ENCODE assay signal across 30 cellular contexts in the genomic region with DNA sequence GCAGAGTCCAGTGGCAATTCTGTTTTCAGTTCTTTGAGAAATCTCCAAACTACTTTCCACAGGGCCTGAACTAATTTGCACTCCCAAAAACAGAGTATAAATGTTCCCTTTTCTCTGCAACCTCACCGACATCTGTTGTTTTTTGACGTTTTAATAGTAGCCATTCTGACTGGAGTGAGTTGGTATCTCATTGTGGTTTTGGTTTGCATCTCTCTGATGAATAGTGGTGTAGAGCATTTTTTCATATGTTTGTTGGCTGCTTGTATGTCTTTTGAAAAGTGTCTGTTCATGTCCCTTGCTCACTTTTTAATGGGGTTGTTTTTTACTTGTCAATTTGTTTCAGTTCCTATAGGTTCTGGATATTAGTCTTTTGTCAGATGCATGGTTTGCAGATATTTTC.
"Had no signal": no experiment of that assay in that cellular context is flagged by ENCODE, and none has a peak within 500 bp of the region (broad histone marks: within the 10 kb centered on the region; RNA-seq: fewer than 3 reads in every experiment).

No MANE protein-coding gene starts in this region.

- H2AFZ ChIP-seq: parathyroid adenoma had no signal

- H3K27ac ChIP-seq: cardiac muscle cell, foreskin keratinocyte, parathyroid adenoma, psoas muscle, stomach, suprapubic skin, tibial nerve had no signal

- H3K36me3 ChIP-seq: cardiac muscle cell, stomach, suprapubic skin, tibial nerve had no signal

- H3K27ac Mint-ChIP-seq: activated CD8-positive, alpha-beta memory T cell treated with anti-CD3 and anti-CD28 coated beads, Interleukin-2, amount 10 ng/mL, durations not matched to agents 7 days and 5 days; activated CD8-positive, alpha-beta T cell treated with anti-CD3 and anti-CD28 coated beads, Interleukin-2, amount 10 ng/mL, durations not matched to agents 7 days and 5 days; activated naive CD4-positive, alpha-beta T cell treated with anti-CD3 and anti-CD28 coated beads, Interleukin-2, amount 50 U/mL, for 72 hours; activated T-helper 2 cell treated with anti-CD3 and anti-CD28 coated beads, Interferon-gamma antibody, Interleukin-2, Interleukin-4, amounts not matched to agents 10 μg/mL and 5 μg/mL and 100 μg/mL, durations not matched to agents 14 hours and 24 hours and 36 hours; brain; naive B cell; stimulated activated naive B cell treated with anti-CD40 and anti-IgM and Interleukin-4, amounts not matched to agents 10 μg/mL and 1 μg/mL and 100 μg/mL, for 72 hours; T-helper 1 cell treated with Interleukin-12 subunit alpha and Interleukin-12 subunit beta and Interleukin-4 antibody, amounts not matched to agents 30 μg/mL and 1 μg/mL, for 36 hours had no signal

- H3K27me3 ChIP-seq: cardiac muscle cell, stomach, suprapubic skin, tibial nerve had no signal

- FAIRE-seq: endothelial cell of umbilical vein had no signal

- H3K4me3 Mint-ChIP-seq: activated CD8-positive, alpha-beta memory T cell treated with anti-CD3 and anti-CD28 coated beads, Interleukin-2, amount 10 ng/mL, durations not matched to agents 7 days and 5 days; activated CD8-positive, alpha-beta T cell treated with anti-CD3 and anti-CD28 coated beads, Interleukin-2, amount 10 ng/mL, durations not matched to agents 7 days and 5 days; brain; naive B cell; neural crest cell; stimulated activated naive B cell treated with anti-CD40 and anti-IgM and Interleukin-4, amounts not matched to agents 10 μg/mL and 1 μg/mL and 100 μg/mL, for 72 hours; T-helper 1 cell treated with Interleukin-12 subunit alpha and Interleukin-12 subunit beta and Interleukin-4 antibody, amounts not matched to agents 30 μg/mL and 1 μg/mL, for 36 hours had no signal

- H3K27me3 Mint-ChIP-seq: activated CD8-positive, alpha-beta memory T cell treated with anti-CD3 and anti-CD28 coated beads, Interleukin-2, amount 10 ng/mL, durations not matched to agents 7 days and 5 days had no signal

- H3K4me3 ChIP-seq: cardiac muscle cell, mucosa of descending colon, psoas muscle, stomach, suprapubic skin, tibial nerve had no signal

- H3K9me3 Mint-ChIP-seq: activated T-helper 2 cell treated with anti-CD3 and anti-CD28 coated beads, Interferon-gamma antibody, Interleukin-2, Interleukin-4, amounts not matched to agents 10 μg/mL and 5 μg/mL and 100 μg/mL, durations not matched to agents 14 hours and 24 hours and 36 hours had no signal

- H3K79me2 ChIP-seq: parathyroid adenoma had no signal

- H3K4me1 Mint-ChIP-seq: activated CD8-positive, alpha-beta memory T cell treated with anti-CD3 and anti-CD28 coated beads, Interleukin-2, amount 10 ng/mL, durations not matched to agents 7 days and 5 days; naive B cell; stimulated activated naive B cell treated with anti-CD40 and anti-IgM and Interleukin-4, amounts not matched to agents 10 μg/mL and 1 μg/mL and 100 μg/mL, for 72 hours had no signal

- ATAC-seq: activated CD8-positive, alpha-beta memory T cell treated with anti-CD3 and anti-CD28 coated beads, Interleukin-2, amount 10 ng/mL, durations not matched to agents 7 days and 5 days; activated CD8-positive, alpha-beta T cell treated with anti-CD3 and anti-CD28 coated beads, Interleukin-2, amount 10 ng/mL, durations not matched to agents 7 days and 5 days; activated naive CD4-positive, alpha-beta T cell treated with anti-CD3 and anti-CD28 coated beads, Interleukin-2, amount 50 U/mL, for 72 hours; foreskin keratinocyte; left ventricle myocardium superior; mucosa of descending colon; psoas muscle; stimulated activated naive B cell treated with anti-CD40 and anti-IgM and Interleukin-4, amounts not matched to agents 10 μg/mL and 1 μg/mL and 100 μg/mL, for 72 hours had no signal

- H3K9me3 ChIP-seq: mucosa of descending colon, psoas muscle, suprapubic skin, tibial nerve had no signal

- H3K36me3 Mint-ChIP-seq: activated CD8-positive, alpha-beta memory T cell treated with anti-CD3 and anti-CD28 coated beads, Interleukin-2, amount 10 ng/mL, durations not matched to agents 7 days and 5 days; activated naive CD4-positive, alpha-beta T cell treated with anti-CD3 and anti-CD28 coated beads, Interleukin-2, amount 50 U/mL, for 72 hours; brain; naive B cell; stimulated activated naive B cell treated with anti-CD40 and anti-IgM and Interleukin-4, amounts not matched to agents 10 μg/mL and 1 μg/mL and 100 μg/mL, for 72 hours had no signal

- H3K4me1 ChIP-seq: foreskin keratinocyte, parathyroid adenoma, psoas muscle, stomach, suprapubic skin, tibial nerve had no signal

- H3K9ac ChIP-seq: parathyroid adenoma had no signal

- DNase-seq: activated CD4-positive, alpha-beta T cell treated with anti-CD3 and anti-CD28 coated beads for 1 hour; activated CD4-positive, alpha-beta T cell treated with anti-CD3 and anti-CD28 coated beads, Interleukin-2, amount 50 U/mL, for 1 hour; activated CD8-positive, alpha-beta memory T cell treated with anti-CD3 and anti-CD28 coated beads, Interleukin-2, amount 10 ng/mL, durations not matched to agents 7 days and 5 days; activated CD8-positive, alpha-beta T cell treated with anti-CD3 and anti-CD28 coated beads, Interleukin-2, amount 10 ng/mL, durations not matched to agents 7 days and 5 days; activated naive CD4-positive, alpha-beta T cell; activated T-cell treated with anti-CD3 and anti-CD28 coated beads, Interleukin-2, amount 50 U/mL, for 48 hours; aorta; cortex of kidney; foreskin keratinocyte; left ventricle myocardium superior; mucosa of descending colon; naive B cell; nucleus accumbens; psoas muscle; stimulated activated CD4-positive, alpha-beta T cell treated with anti-CD3 and anti-CD28 coated beads, Interleukin-15, amount 100 ng/mL, for 24 hours; stimulated activated CD4-positive, alpha-beta T cell treated with anti-CD3 and anti-CD28 coated beads, Interleukin-2, amount 100 ng/mL, for 24 hours; stimulated activated naive B cell treated with anti-CD40 and anti-IgM and Interleukin-4, amounts not matched to agents 10 μg/mL and 1 μg/mL and 100 μg/mL, for 72 hours; stomach; SW 1271; T1000 had no signal
